Comparison of ENCODE assay signal across 1 cellular context in genomic region chr3:167736997-167737396, GRCh38.
TF ChIP-seq lines count a peak whose summit lies in the region.

No MANE protein-coding gene starts in this region.

TF ChIP-seq in A549, 52 proteins besides CTCF, POLR2A, EP300 and RAD21:
- TF ChIP-seq EHMT2 (IDR thresholded peaks at IDR 0.05; ENCODE audit: low read depth) (no peak), HOXB5 (CRISPR knock-in tag; IDR thresholded peaks at IDR 0.05) (no peak), TFCP2L1 (CRISPR knock-in tag; IDR thresholded peaks at IDR 0.05) (no peak), USF2 (IDR thresholded peaks at IDR 0.05) (no peak), EHF (CRISPR knock-in tag; IDR thresholded peaks at IDR 0.05) (no peak), ZC3H11A (IDR thresholded peaks at IDR 0.05) (no peak), JUNB (IDR thresholded peaks at IDR 0.05) (no peak), NFE2L2 (conservative IDR thresholded peaks at IDR 0.05; ENCODE audit: low read length) (no peak), CHD4 (IDR thresholded peaks at IDR 0.05; ENCODE audit: borderline replicate concordance) (no peak), SREBF2 (IDR thresholded peaks at IDR 0.05) (no peak), KDM5A (IDR thresholded peaks at IDR 0.05) (no peak), RCOR1 (IDR thresholded peaks at IDR 0.05; ENCODE audit: low read depth, low read length) (no peak), ELK1 (IDR thresholded peaks at IDR 0.05; ENCODE audit: low read depth, low read length) (no peak), BCL3 (IDR thresholded peaks at IDR 0.05) (no peak)
